ENCODE assay signal across 8 cellular contexts in the genomic region with DNA sequence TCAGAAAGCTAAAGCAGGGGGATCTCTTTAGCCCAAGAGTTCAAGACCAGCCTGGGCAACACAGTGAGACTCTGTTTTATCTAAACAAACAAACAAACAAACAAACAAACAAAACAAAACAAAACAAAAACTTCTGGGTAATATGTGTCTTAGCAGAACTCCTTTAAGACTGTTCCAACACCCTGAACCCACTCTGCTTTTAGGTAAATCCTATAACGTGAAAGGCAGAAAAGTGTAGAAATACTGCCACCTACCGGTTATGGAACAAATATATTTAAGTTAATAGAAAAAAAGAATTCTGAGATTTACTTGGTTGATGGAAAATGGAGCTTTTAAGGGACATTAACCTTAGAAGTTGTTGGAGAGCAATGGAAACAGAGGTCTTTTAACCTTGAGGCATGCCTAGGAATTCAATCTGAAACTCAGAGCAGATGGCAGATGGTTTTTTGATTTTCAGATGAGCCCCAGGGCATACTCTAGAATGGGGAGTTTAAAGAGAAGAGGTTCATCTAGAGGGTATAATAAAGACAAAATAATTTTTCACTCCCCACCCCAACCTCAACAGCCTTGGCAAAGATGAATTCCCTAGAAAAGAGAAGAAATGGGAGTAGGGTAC. TPM values are rescaled to one million over a fixed set of nuclear protein-coding genes. Genes with fewer than 3 reads are reported as not detected.
A peak's percentile ranks its signal among the peaks of the same experiment; 100 is the strongest.
DNase-seq lines count a peak whose midpoint lies in the region; ATAC-seq and TF ChIP-seq lines count a peak whose summit lies in the region.

No MANE protein-coding gene starts in this region.

- no peak overlapping the region for H3K27ac Mint-ChIP-seq in T-helper 17 cell

- no peaks in the 10 kb centered on the region for H3K9me3 ChIP-seq in T-helper 17 cell (ENCODE audit: control insufficient read depth, low read length, poor library complexity, severe bottlenecking)

- DNase-seq in 8988T (peak; percentile 21), NCI-H1694 treated with DMSO at 0.1 percent for 48 hours (lab: John Stamatoyannopoulos, UW) (peak; percentile 58), T-helper 17 cell (no peak), foreskin melanocyte (peak; percentile 40), pulmonary artery endothelial cell (ENCODE audit: low read depth, low spot score) (peak; percentile 7)

- TF ChIP-seq CTCF in GM12872 (IDR thresholded peaks at IDR 0.05; ENCODE audit: insufficient read depth, low read depth, low read length): peak; percentile 37; the same call in 2 of the 3 replicates

- H3K27me3 Mint-ChIP-seq in T-helper 17 cell: no peaks in the 10 kb centered on the region

- H3K4me3 Mint-ChIP-seq in T-helper 17 cell: no peak overlapping the region

- H3K36me3 Mint-ChIP-seq in T-helper 17 cell (ENCODE audit: low read depth): peaks cover 2% of the 10 kb centered on the region

- H3K4me1 Mint-ChIP-seq in T-helper 17 cell: peaks cover 12% of the 10 kb centered on the region

- ATAC-seq in T-helper 17 cell (peak; percentile 59), HG02938 (IDR thresholded peaks at IDR 0.05; ENCODE audit: unreplicated experiment) (no peak), HG03432 (IDR thresholded peaks at IDR 0.05; ENCODE audit: unreplicated experiment) (no peak)

RNA-seq across cellular contexts. Expression of a gene that starts 38.5 kb away (rescaled TPM):
- total RNA-seq in T-helper 17 cell: 100 to 1,000 TPM; 200 to 292 TPM
- total RNA-seq in pulmonary artery endothelial cell: 167 and 424 TPM in 2 replicates

Comparison
In these comparisons a context has a peak if more than half of its experiments do, and no peak if none do; other contexts are left out.
1. DNase-seq: peak in 8988T (single experiment), NCI-H1694 treated with DMSO at 0.1 percent for 48 hours (single experiment), foreskin melanocyte (single experiment) and pulmonary artery endothelial cell (single experiment); none in T-helper 17 cell (0 of 3).